In genomic region chr5:14229181-14229580, GRCh38 we compare ENCODE assay signal across 1 cellular context.
TF ChIP-seq lines count a peak whose summit lies in the region.

No MANE protein-coding gene starts in this region.

TF ChIP-seq in IMR-90, 13 proteins besides CTCF, POLR2A, EP300 and RAD21 (continued from another document):
- TF ChIP-seq NFE2L2 (IDR thresholded peaks at IDR 0.05; ENCODE audit: low read depth, low read length) (no peak), RCOR1 (IDR thresholded peaks at IDR 0.05; ENCODE audit: insufficient replicate concordance, low read length) (no peak), MAZ (IDR thresholded peaks at IDR 0.05; ENCODE audit: borderline replicate concordance, low read depth, low read length) (no peak)
